ENCODE assay signal across 16 cellular contexts in the genomic region with DNA sequence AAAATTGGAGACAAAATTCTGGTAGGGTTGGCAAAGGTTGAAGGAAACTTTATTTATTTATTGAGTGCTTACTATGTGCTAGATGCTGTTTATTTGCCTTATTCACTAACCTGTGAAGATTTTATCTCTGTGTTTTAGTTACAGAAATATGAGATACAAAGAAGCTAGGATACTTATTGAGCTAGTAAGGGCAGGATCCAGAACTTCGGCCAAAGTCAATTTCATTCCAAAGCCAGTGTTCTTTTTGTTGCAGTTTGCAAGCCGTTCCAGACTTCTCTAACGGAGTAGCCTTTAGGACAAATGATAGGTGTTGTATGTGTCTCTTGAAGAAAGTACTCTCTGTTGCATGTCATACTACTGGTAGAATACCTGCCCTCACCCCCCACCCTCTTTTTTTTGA. TPM values are rescaled to one million over a fixed set of nuclear protein-coding genes. Genes with fewer than 3 reads are reported as not detected.
DNase-seq lines count a peak whose midpoint lies in the region; ATAC-seq and TF ChIP-seq lines count a peak whose summit lies in the region.
"Had no signal": no experiment of that assay in that cellular context is flagged by ENCODE, and none has a peak within 500 bp of the region (broad histone marks: within the 10 kb centered on the region; RNA-seq: fewer than 3 reads in every experiment).

No MANE protein-coding gene starts in this region.

- H3K9me3 Mint-ChIP-seq in activated T-cell treated with anti-CD3 and anti-CD28 coated beads, Interleukin-2, amount 50 U/mL, for 24 hours: no peaks in the 10 kb centered on the region
- no peaks in the 10 kb centered on the region for H3K9me3 Mint-ChIP-seq in stimulated activated effector memory CD8-positive, alpha-beta T cell treated with anti-CD3 and anti-CD28 coated beads, Interleukin-12 subunit alpha, Interleukin-12 subunit beta, amount 100 ng/mL, for 72 hours
- H3K9me3 Mint-ChIP-seq: activated naive CD8-positive, alpha-beta T cell treated with anti-CD3 and anti-CD28 coated beads, Interleukin-2, amount 10 ng/mL, durations not matched to agents 7 days and 5 days had no signal

- peak overlapping the region; percentile 34 for H3K4me3 Mint-ChIP-seq in activated T-cell treated with anti-CD3 and anti-CD28 coated beads, Interleukin-2, amount 50 U/mL, for 24 hours
- peak overlapping the region; percentile 50 for H3K4me3 Mint-ChIP-seq in stimulated activated effector memory CD8-positive, alpha-beta T cell treated with anti-CD3 and anti-CD28 coated beads, Interleukin-12 subunit alpha, Interleukin-12 subunit beta, amount 100 ng/mL, for 72 hours
- H3K4me3 Mint-ChIP-seq: activated naive CD8-positive, alpha-beta T cell treated with anti-CD3 and anti-CD28 coated beads, Interleukin-2, amount 10 ng/mL, durations not matched to agents 7 days and 5 days had no signal

- peaks cover 42% of the 10 kb centered on the region for H3F3A ChIP-seq in PC-9 (ENCODE audit: insufficient read depth, low read depth)

- H3K27ac ChIP-seq in PC-9 (peak overlapping the region; percentile 66), fibroblast of lung (ENCODE audit: insufficient read depth, low read length) (peak overlapping the region; percentile 9)
- H3K27ac ChIP-seq: suprapubic skin had no signal

- H3K4me1 ChIP-seq in PC-9 (replicated peaks; ENCODE audit: insufficient read depth) (peaks cover 60% of the 10 kb centered on the region), fibroblast of lung (ENCODE audit: control insufficient read depth, extremely low read depth, insufficient read depth, low read length) (peaks cover 7% of the 10 kb centered on the region)

- peak overlapping the region; percentile 87 for H3K27ac Mint-ChIP-seq in activated T-cell treated with anti-CD3 and anti-CD28 coated beads, Interleukin-2, amount 50 U/mL, for 24 hours
- H3K27ac Mint-ChIP-seq in stimulated activated effector memory CD8-positive, alpha-beta T cell treated with anti-CD3 and anti-CD28 coated beads, Interleukin-12 subunit alpha, Interleukin-12 subunit beta, amount 100 ng/mL, for 72 hours: peak overlapping the region; percentile 76

- no TSS peak for BruUV-seq in PC-9 (replicated peaks; lab: Mats Ljungman, UMichigan)

- intact Hi-C loops in PC-9 (cut with micrococcal nuclease; ENCODE audit: unreplicated experiment): no loop called here

- POLR2A ChIA-PET in PC-9 (lab: Charles Lee; ENCODE audit: unreplicated experiment): interaction anchor here (0.5 to 1.1 kb wide), 4 partner anchors 16 to 380 kb away, joined by 3 to 7 read pairs (median 4); partner anchors contain the start of gene AKAP13

- peaks cover 3% of the 10 kb centered on the region; the same call in 1 of the 2 replicates for H4K20me1 ChIP-seq in PC-9 (ENCODE audit: insufficient read depth)
- H4K20me1 ChIP-seq in fibroblast of lung (ENCODE audit: control insufficient read depth, extremely low read depth, insufficient read depth, low read length): no peaks in the 10 kb centered on the region

- H3K27me3 ChIP-seq in PC-9 (ENCODE audit: insufficient read depth, low read depth): no peaks in the 10 kb centered on the region
- H3K27me3 ChIP-seq in fibroblast of lung (ENCODE audit: control insufficient read depth, insufficient read depth, low read length): no peaks in the 10 kb centered on the region
- no peaks in the 10 kb centered on the region for H3K27me3 ChIP-seq in MG63
- H3K27me3 ChIP-seq: suprapubic skin had no signal

- peaks cover 89% of the 10 kb centered on the region for H3K4me1 Mint-ChIP-seq in activated T-cell treated with anti-CD3 and anti-CD28 coated beads, Interleukin-2, amount 50 U/mL, for 24 hours (ENCODE audit: low read depth)
- H3K4me1 Mint-ChIP-seq in stimulated activated effector memory CD8-positive, alpha-beta T cell treated with anti-CD3 and anti-CD28 coated beads, Interleukin-12 subunit alpha, Interleukin-12 subunit beta, amount 100 ng/mL, for 72 hours: peaks cover 76% of the 10 kb centered on the region

- peaks cover 98% of the 10 kb centered on the region for H3K79me2 ChIP-seq in PC-9 (ENCODE audit: low read depth)
- H3K79me2 ChIP-seq in fibroblast of lung (ENCODE audit: control insufficient read depth, insufficient read depth, low read length): peaks cover 76% of the 10 kb centered on the region

- H3K4me2 ChIP-seq in PC-9: peak overlapping the region; percentile 16
- H3K4me2 ChIP-seq in fibroblast of lung (ENCODE audit: extremely low read depth, insufficient read depth, low read length): peak overlapping the region; percentile 45

- no peak for DNase-seq in activated T-cell treated with anti-CD3 and anti-CD28 coated beads, Interleukin-2, amount 50 U/mL, for 24 hours
- no peak for DNase-seq in activated T-cell treated with anti-CD3 and anti-CD28 coated beads, Interleukin-2, amount 50 U/mL, for 1 hour
- no peak for DNase-seq in PC-9
- no peak for DNase-seq in fibroblast of lung (ENCODE audit: low read depth in 2 of 2)
- no peak for DNase-seq in stimulated activated effector memory CD8-positive, alpha-beta T cell treated with anti-CD3 and anti-CD28 coated beads, Interleukin-12 subunit alpha, Interleukin-12 subunit beta, amount 100 ng/mL, for 72 hours (ENCODE audit: low spot score in 2 of 2)
- DNase-seq in MG63: no peak
- DNase-seq in HT-29 (ENCODE audit: low spot score): no peak
- DNase-seq: activated CD4-positive, CD25-positive, alpha-beta regulatory T cell treated with anti-CD3 and anti-CD28 coated beads, Interleukin-2, amount 50 U/mL, for 72 hours; activated naive CD8-positive, alpha-beta T cell treated with anti-CD3 and anti-CD28 coated beads, Interleukin-2, amount 10 ng/mL, durations not matched to agents 7 days and 5 days; left ventricle myocardium superior; NCI-H1694; NCI-H82; stimulated activated CD4-positive, alpha-beta T cell treated with anti-CD3 and anti-CD28 coated beads, Interleukin-4, amount 100 ng/mL, for 4 hours had no signal

- H3K9me3 ChIP-seq in PC-9 (ENCODE audit: insufficient read depth, low read depth) (peaks cover 7% of the 10 kb centered on the region; the same call in 1 of the 2 replicates), fibroblast of lung (ENCODE audit: control insufficient read depth, insufficient read depth, low read depth, low read length) (no peaks in the 10 kb centered on the region), MG63 (0 out of 2 replicates have a peak, but pooled peaks cover 5% of the 10 kb centered on the region)
- H3K9me3 ChIP-seq: suprapubic skin had no signal

- no peaks in the 10 kb centered on the region for H3K27me3 Mint-ChIP-seq in activated T-cell treated with anti-CD3 and anti-CD28 coated beads, Interleukin-2, amount 50 U/mL, for 24 hours
- H3K27me3 Mint-ChIP-seq: activated naive CD8-positive, alpha-beta T cell treated with anti-CD3 and anti-CD28 coated beads, Interleukin-2, amount 10 ng/mL, durations not matched to agents 7 days and 5 days had no signal

- CTCF ChIA-PET in PC-9 (lab: Charles Lee): interaction anchor here (1.0 to 1.2 kb wide), 2 partner anchors 8 to 59 kb away, joined by 4 read pairs; no protein-coding TSS in a partner anchor

- TF ChIP-seq CTCF in PC-9 (conservative IDR thresholded peaks at IDR 0.05): no peak
- TF ChIP-seq CTCF in fibroblast of lung (conservative IDR thresholded peaks at IDR 0.05 in 1 of 2, IDR thresholded peaks at IDR 0.05 in 1 of 2; ENCODE audit: low read depth in 1 of 2, low read length in 2 of 2): no peak

- H3K36me3 Mint-ChIP-seq in activated T-cell treated with anti-CD3 and anti-CD28 coated beads, Interleukin-2, amount 50 U/mL, for 24 hours (ENCODE audit: low read depth): peaks cover 10% of the 10 kb centered on the region
- H3K36me3 Mint-ChIP-seq in stimulated activated effector memory CD8-positive, alpha-beta T cell treated with anti-CD3 and anti-CD28 coated beads, Interleukin-12 subunit alpha, Interleukin-12 subunit beta, amount 100 ng/mL, for 72 hours: peaks cover 13% of the 10 kb centered on the region

- H3K4me3 ChIP-seq in PC-9 (no peak overlapping the region), fibroblast of lung (replicated peaks in 1 of 4; ENCODE audit: control extremely low read depth in 1 of 4, insufficient read depth in 1 of 4, low read depth in 3 of 4, low read length in 4 of 4) (no peak overlapping the region), MG63 (no peak overlapping the region)
- H3K4me3 ChIP-seq: SK-N-MC, suprapubic skin had no signal

- ATAC-seq in stimulated activated effector memory CD8-positive, alpha-beta T cell treated with anti-CD3 and anti-CD28 coated beads, Interleukin-12 subunit alpha, Interleukin-12 subunit beta, amount 100 ng/mL, for 72 hours: no peak
- no peak for ATAC-seq in GM18858 (IDR thresholded peaks at IDR 0.05; ENCODE audit: unreplicated experiment)
- ATAC-seq: left ventricle myocardium superior had no signal

- no peaks in the 10 kb centered on the region for H3K9me2 ChIP-seq in PC-9 (ENCODE audit: insufficient read depth)

- 0 out of 2 replicates have a peak, but pooled peaks cover 5% of the 10 kb centered on the region for H3K36me3 ChIP-seq in PC-9 (ENCODE audit: low read depth)
- no peaks in the 10 kb centered on the region for H3K36me3 ChIP-seq in fibroblast of lung (ENCODE audit: control insufficient read depth, insufficient read depth, low read length)
- no peaks in the 10 kb centered on the region; the same call in 1 of the 2 replicates for H3K36me3 ChIP-seq in MG63
- H3K36me3 ChIP-seq: suprapubic skin had no signal

- H3K9ac ChIP-seq in fibroblast of lung (ENCODE audit: insufficient read depth, low read length): no peak overlapping the region

- no peak overlapping the region for H2AFZ ChIP-seq in PC-9
- no peak overlapping the region for H2AFZ ChIP-seq in fibroblast of lung (ENCODE audit: low read length)

RNA-seq across cellular contexts. Expression of gene AKAP13, which starts 25.1 kb away (rescaled TPM):
- total RNA-seq in PC-9 (2021): 78.3 and 82.5 TPM in 2 replicates
- 41.1 and 68.4 TPM in 2 replicates for total RNA-seq in fibroblast of lung
- polyA plus RNA-seq in fibroblast of lung: 8.3 and 9.2 TPM in 2 replicates
- 18.1 and 19.5 TPM in 2 replicates for polyA plus RNA-seq in fibroblast of lung (2012)
- 59.6 and 86.0 TPM in 2 replicates for polyA minus RNA-seq in fibroblast of lung (ENCODE audit: low replicate concordance)
- total RNA-seq in MG63 (2014; rRNA removed; shearing (Covaris generic); ENCODE audit: low replicate concordance): 12.2 and 36.4 TPM in 2 replicates
- total RNA-seq in HT-29 (2014; rRNA removed; shearing (Covaris generic)): 90.3 and 108 TPM in 2 replicates
